In the genomic region with DNA sequence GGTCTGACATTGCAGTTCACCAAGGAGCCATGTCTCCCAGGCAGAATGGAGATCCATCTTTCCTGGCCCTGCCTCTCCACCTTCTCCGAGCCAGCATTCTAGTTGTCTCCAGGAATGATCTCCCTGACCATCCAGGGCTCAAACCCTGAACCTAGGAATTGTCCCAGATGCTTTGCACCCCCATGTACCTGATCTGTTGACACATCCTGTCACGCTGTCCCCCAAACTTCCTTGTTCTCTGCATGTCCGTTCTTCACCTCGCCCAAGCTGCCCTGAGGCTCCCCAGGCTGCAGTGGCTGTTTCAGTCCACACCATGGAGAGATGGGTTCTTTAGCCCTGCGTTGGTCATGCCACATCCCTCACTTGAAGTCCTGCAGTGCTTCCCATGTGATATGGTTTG, we compare ENCODE assay signal across 18 cellular contexts. TPM values are rescaled to one million over a fixed set of nuclear protein-coding genes. Genes with fewer than 3 reads are reported as not detected.
DNase-seq lines count a peak whose midpoint lies in the region; ATAC-seq lines count a peak whose summit lies in the region.
"Had no signal": no experiment of that assay in that cellular context is flagged by ENCODE, and none has a peak within 500 bp of the region (broad histone marks: within the 10 kb centered on the region; RNA-seq: fewer than 3 reads in every experiment).

No MANE protein-coding gene starts in this region.

- no peaks in the 10 kb centered on the region for H3K27me3 Mint-ChIP-seq in activated CD4-positive, alpha-beta T cell treated with anti-CD3 and anti-CD28 coated beads, Interleukin-2, amount 10 ng/mL, durations not matched to agents 7 days and 5 days
- no peaks in the 10 kb centered on the region for H3K27me3 Mint-ChIP-seq in CD4-positive, alpha-beta memory T cell
- H3K27me3 Mint-ChIP-seq in central memory CD8-positive, alpha-beta T cell = no peaks in the 10 kb centered on the region
- H3K27me3 Mint-ChIP-seq in stimulated activated naive B cell treated with anti-CD40 and anti-IgM and Interleukin-4, amounts not matched to agents 10 μg/mL and 1 μg/mL and 100 μg/mL, for 72 hours = no peaks in the 10 kb centered on the region

- peaks cover 53% of the 10 kb centered on the region for H3K4me1 Mint-ChIP-seq in activated CD4-positive, alpha-beta T cell treated with anti-CD3 and anti-CD28 coated beads, Interleukin-2, amount 10 ng/mL, durations not matched to agents 7 days and 5 days
- H3K4me1 Mint-ChIP-seq in CD4-positive, alpha-beta memory T cell = peaks cover 31 to 65% (median 40%) of the 10 kb centered on the region in 4 donors
- peaks cover 59% of the 10 kb centered on the region for H3K4me1 Mint-ChIP-seq in central memory CD8-positive, alpha-beta T cell
- H3K4me1 Mint-ChIP-seq in stimulated activated naive B cell treated with anti-CD40 and anti-IgM and Interleukin-4, amounts not matched to agents 10 μg/mL and 1 μg/mL and 100 μg/mL, for 72 hours = peaks cover 21 to 24% of the 10 kb centered on the region in 2 donors
- H3K4me1 Mint-ChIP-seq: H9 had no signal

- ATAC-seq in central memory CD8-positive, alpha-beta T cell (replicated peaks; ENCODE audit: extremely low read depth, poor library complexity, severe bottlenecking) = no peak
- ATAC-seq in stimulated activated naive B cell treated with anti-CD40 and anti-IgM and Interleukin-4, amounts not matched to agents 10 μg/mL and 1 μg/mL and 100 μg/mL, for 72 hours (replicated peaks) = no peak
- no peak for ATAC-seq in GM19455 (IDR thresholded peaks at IDR 0.05; ENCODE audit: unreplicated experiment)
- ATAC-seq in GM19452 (IDR thresholded peaks at IDR 0.05; ENCODE audit: unreplicated experiment) = no peak

- POLR2A ChIA-PET in activated CD4-positive, alpha-beta T cell treated with anti-CD3 and anti-CD28 coated beads, Interleukin-2, amount 10 ng/mL, durations not matched to agents 7 days and 5 days (lab: Charles Lee) = no interaction called here
- POLR2A ChIA-PET in CD4-positive, alpha-beta memory T cell (lab: Charles Lee; ENCODE audit: partially characterized antibody) = interaction anchor here (1.0 to 2.5 kb wide), 11 partner anchors 8 to 85 kb away, joined by 3 to 48 read pairs (median 6); partner anchors contain the start of gene MBP

- H3K36me3 ChIP-seq in CD4-positive, alpha-beta memory T cell (ENCODE audit: insufficient read depth, low read length) = no peaks in the 10 kb centered on the region
- H3K36me3 ChIP-seq: BE2C had no signal

- no peak overlapping the region for H3K27ac ChIP-seq in CD4-positive, alpha-beta memory T cell (ENCODE audit: low read depth, low read length)
- H3K27ac ChIP-seq: KMS-11 had no signal

- H3K27me3 ChIP-seq in CD4-positive, alpha-beta memory T cell (ENCODE audit: insufficient read depth, low read length) = no peaks in the 10 kb centered on the region
- H3K27me3 ChIP-seq: BE2C had no signal

- CTCF ChIA-PET in activated CD4-positive, alpha-beta T cell treated with anti-CD3 and anti-CD28 coated beads, Interleukin-2, amount 10 ng/mL, durations not matched to agents 7 days and 5 days (lab: Charles Lee) = interaction anchor here (0.8 to 2.0 kb wide), 4 partner anchors 18 to 140 kb away, joined by 3 to 5 read pairs (median 4); no protein-coding TSS in a partner anchor
- CTCF ChIA-PET in CD4-positive, alpha-beta memory T cell (lab: Charles Lee; ENCODE audit: partially characterized antibody) = interaction anchor here (1.3 to 1.6 kb wide), 5 partner anchors 16 to 139 kb away, joined by 3 to 6 read pairs (median 4); no protein-coding TSS in a partner anchor

- H3K9me3 ChIP-seq in CD4-positive, alpha-beta memory T cell (ENCODE audit: control insufficient read depth in 1 of 2, low read length in 2 of 2) = peaks cover 0 to 7% of the 10 kb centered on the region in 2 donors
- H3K9me3 ChIP-seq: BE2C had no signal

- DNase-seq in activated CD4-positive, alpha-beta T cell treated with anti-CD3 and anti-CD28 coated beads, Interleukin-2, amount 10 ng/mL, durations not matched to agents 7 days and 5 days = no peak
- no peak for DNase-seq in activated CD4-positive, alpha-beta T cell treated with anti-CD3 and anti-CD28 coated beads, Interleukin-2, amount 50 U/mL, for 48 hours
- DNase-seq in CD4-positive, alpha-beta memory T cell = no peak
- DNase-seq in central memory CD8-positive, alpha-beta T cell (ENCODE audit: low spot score in 2 of 2) = no peak
- DNase-seq in stimulated activated naive B cell treated with anti-CD40 and anti-IgM and Interleukin-4, amounts not matched to agents 10 μg/mL and 1 μg/mL and 100 μg/mL, for 72 hours = no peak
- DNase-seq: BE2C, DMS79, H9, NCI-H1436, NCI-H1930, NCI-H226, NCI-H524, NCI-H82, SHP77 had no signal

- intact Hi-C loops in CD4-positive, alpha-beta memory T cell (cut with micrococcal nuclease) = loop anchor here (2.0 to 5.0 kb wide), 2 partner anchors 32 to 67 kb away; no protein-coding TSS in a partner anchor

- peaks cover 27% of the 10 kb centered on the region for H3K36me3 Mint-ChIP-seq in activated CD4-positive, alpha-beta T cell treated with anti-CD3 and anti-CD28 coated beads, Interleukin-2, amount 10 ng/mL, durations not matched to agents 7 days and 5 days (ENCODE audit: low read depth)
- H3K36me3 Mint-ChIP-seq in CD4-positive, alpha-beta memory T cell = peaks cover 8% of the 10 kb centered on the region in 2 donors
- peaks cover 8% of the 10 kb centered on the region for H3K36me3 Mint-ChIP-seq in central memory CD8-positive, alpha-beta T cell (ENCODE audit: insufficient read depth)
- H3K36me3 Mint-ChIP-seq in stimulated activated naive B cell treated with anti-CD40 and anti-IgM and Interleukin-4, amounts not matched to agents 10 μg/mL and 1 μg/mL and 100 μg/mL, for 72 hours = peaks cover 2 to 14% of the 10 kb centered on the region in 2 donors

- H3K4me1 ChIP-seq in CD4-positive, alpha-beta memory T cell (ENCODE audit: insufficient read depth, low read length) = peaks cover 31% of the 10 kb centered on the region
- H3K4me1 ChIP-seq: BE2C had no signal

- H3K4me3 ChIP-seq in CD4-positive, alpha-beta memory T cell (ENCODE audit: low read length in 2 of 2) = no peak overlapping the region

- peak overlapping the region; percentile 11 for H3K27ac Mint-ChIP-seq in activated CD4-positive, alpha-beta T cell treated with anti-CD3 and anti-CD28 coated beads, Interleukin-2, amount 10 ng/mL, durations not matched to agents 7 days and 5 days
- peak overlapping the region in 5 of 7 donors; percentile 81 to 88 (median 84) for H3K27ac Mint-ChIP-seq in CD4-positive, alpha-beta memory T cell
- peak overlapping the region; percentile 91 for H3K27ac Mint-ChIP-seq in central memory CD8-positive, alpha-beta T cell (ENCODE audit: low read depth)
- peak overlapping the region; percentile 78 for H3K27ac Mint-ChIP-seq in stimulated activated naive B cell treated with anti-CD40 and anti-IgM and Interleukin-4, amounts not matched to agents 10 μg/mL and 1 μg/mL and 100 μg/mL, for 72 hours
- H3K27ac Mint-ChIP-seq: H9 had no signal

- H3K9me3 Mint-ChIP-seq in activated CD4-positive, alpha-beta T cell treated with anti-CD3 and anti-CD28 coated beads, Interleukin-2, amount 10 ng/mL, durations not matched to agents 7 days and 5 days = peaks cover 24% of the 10 kb centered on the region
- peaks cover 0 to 26% (median 23%) of the 10 kb centered on the region in 8 donors for H3K9me3 Mint-ChIP-seq in CD4-positive, alpha-beta memory T cell
- H3K9me3 Mint-ChIP-seq in central memory CD8-positive, alpha-beta T cell = no peaks in the 10 kb centered on the region
- H3K9me3 Mint-ChIP-seq in stimulated activated naive B cell treated with anti-CD40 and anti-IgM and Interleukin-4, amounts not matched to agents 10 μg/mL and 1 μg/mL and 100 μg/mL, for 72 hours = peaks cover 11 to 12% of the 10 kb centered on the region in 2 donors

- H3K4me3 Mint-ChIP-seq in activated CD4-positive, alpha-beta T cell treated with anti-CD3 and anti-CD28 coated beads, Interleukin-2, amount 10 ng/mL, durations not matched to agents 7 days and 5 days = no peak overlapping the region
- peak overlapping the region in 1 of 8 donors; percentile 36 for H3K4me3 Mint-ChIP-seq in CD4-positive, alpha-beta memory T cell
- H3K4me3 Mint-ChIP-seq in central memory CD8-positive, alpha-beta T cell = no peak overlapping the region
- H3K4me3 Mint-ChIP-seq in stimulated activated naive B cell treated with anti-CD40 and anti-IgM and Interleukin-4, amounts not matched to agents 10 μg/mL and 1 μg/mL and 100 μg/mL, for 72 hours = no peak overlapping the region
- H3K4me3 Mint-ChIP-seq: H9 had no signal

RNA-seq across cellular contexts. Expression of gene MBP, which starts 7.0 kb away (rescaled TPM):
- 100 to 1,000 TPM; 111 to 133 TPM for total RNA-seq in activated CD4-positive, alpha-beta T cell treated with anti-CD3 and anti-CD28 coated beads, Interleukin-2, amount 10 ng/mL, durations not matched to agents 7 days and 5 days
- total RNA-seq in CD4-positive, alpha-beta memory T cell = 100 to 1,000 TPM; 179 to 187 TPM
- polyA plus RNA-seq in CD4-positive, alpha-beta memory T cell = 100 to 1,000 TPM in 1 of 2 donors, 10 to 100 TPM in 1; 92.2 to 119 TPM
- total RNA-seq: A172 had no signal

Comparison
In these comparisons a context has a peak if more than half of its experiments do, and no peak if none do; other contexts are left out.
1. H3K27ac Mint-ChIP-seq: peak in every context shown above with its lines; median percentile 91 in central memory CD8-positive, alpha-beta T cell; 84 in CD4-positive, alpha-beta memory T cell; 78 in stimulated activated naive B cell treated with anti-CD40 and anti-IgM and Interleukin-4, amounts not matched to agents 10 μg/mL and 1 μg/mL and 100 μg/mL, for 72 hours; 11 in activated CD4-positive, alpha-beta T cell treated with anti-CD3 and anti-CD28 coated beads, Interleukin-2, amount 10 ng/mL, durations not matched to agents 7 days and 5 days.